ENCODE assay signal across 17 cellular contexts in genomic region chr3:106748471-106748870, GRCh38.
DNase-seq lines count a peak whose midpoint lies in the region; ATAC-seq and TF ChIP-seq lines count a peak whose summit lies in the region.
"Had no signal": no experiment of that assay in that cellular context is flagged by ENCODE, and none has a peak within 500 bp of the region (broad histone marks: within the 10 kb centered on the region; RNA-seq: fewer than 3 reads in every experiment).

No MANE protein-coding gene starts in this region.

- CTCF ChIA-PET in WTC11 (lab: Charles Lee) = no interaction called here

- H2BK5ac ChIP-seq in mesendoderm (ENCODE audit: low read length) = no peak overlapping the region

- no peaks in the 10 kb centered on the region for H3K27me3 ChIP-seq in GM23338 (ENCODE audit: insufficient read depth)
- no peaks in the 10 kb centered on the region for H3K27me3 ChIP-seq in mesendoderm (ENCODE audit: insufficient read depth, low read length, poor library complexity)
- H3K27me3 ChIP-seq in upper lobe of right lung = no peaks in the 10 kb centered on the region
- H3K27me3 ChIP-seq: BLaER1 had no signal

- H4K20me1 ChIP-seq in GM23338 (replicated peaks; ENCODE audit: insufficient read depth) = no peaks in the 10 kb centered on the region
- H4K20me1 ChIP-seq: BLaER1 had no signal

- H3K56ac ChIP-seq in mesendoderm (ENCODE audit: low read length) = no peak overlapping the region

- no peaks in the 10 kb centered on the region for H3K9me3 ChIP-seq in upper lobe of right lung
- H3K9me3 ChIP-seq: BLaER1, Caco-2 had no signal

- H3K27me3 Mint-ChIP-seq in GM23338 (ENCODE audit: insufficient read depth, low read depth, poor library complexity) = no peaks in the 10 kb centered on the region
- H3K27me3 Mint-ChIP-seq in WTC11 (ENCODE audit: low read depth) = no peaks in the 10 kb centered on the region
- H3K27me3 Mint-ChIP-seq: B cell; CD4-positive, CD25-positive, alpha-beta regulatory T cell had no signal

- no CpG with 5 or more reads among the region's 3 CpGs for WGBS in mesendoderm (ENCODE audit: extremely low coverage, insufficient coverage, low lambda C conversion rate)

- no peak overlapping the region for H2BK120ac ChIP-seq in mesendoderm (ENCODE audit: low read depth, low read length)

- no peak overlapping the region for H3K27ac ChIP-seq in GM23338 (ENCODE audit: low read depth)
- H3K27ac ChIP-seq in mesendoderm (ENCODE audit: low read depth, low read length) = no peak overlapping the region
- H3K27ac ChIP-seq in upper lobe of right lung = no peak overlapping the region
- H3K27ac ChIP-seq: BLaER1, C4-2B had no signal

- H3K36me3 Mint-ChIP-seq in GM23338 (ENCODE audit: low read depth) = peaks cover 8% of the 10 kb centered on the region
- H3K36me3 Mint-ChIP-seq in WTC11 = peaks cover 13% of the 10 kb centered on the region
- H3K36me3 Mint-ChIP-seq: CD4-positive, CD25-positive, alpha-beta regulatory T cell; CD8-positive, alpha-beta T cell had no signal

- peaks cover 26% of the 10 kb centered on the region for H3K4me1 Mint-ChIP-seq in GM23338
- peaks cover 35% of the 10 kb centered on the region for H3K4me1 Mint-ChIP-seq in WTC11
- H3K4me1 Mint-ChIP-seq: B cell; CD4-positive, CD25-positive, alpha-beta regulatory T cell had no signal

- no peaks in the 10 kb centered on the region for H3K9me2 ChIP-seq in GM23338 (ENCODE audit: insufficient read depth)

- no peak overlapping the region for H3K4me3 ChIP-seq in GM23338
- no peak overlapping the region for H3K4me3 ChIP-seq in mesendoderm (ENCODE audit: low read length)
- H3K4me3 ChIP-seq in upper lobe of right lung = no peak overlapping the region
- H3K4me3 ChIP-seq: BLaER1 had no signal

- ATAC-seq in GM23338 (no peak), WTC11 (no peak), upper lobe of right lung (no peak)
- ATAC-seq: CD8-positive, alpha-beta T cell had no signal

- H3K4me3 Mint-ChIP-seq in GM23338 (no peak overlapping the region), WTC11 (no peak overlapping the region)
- H3K4me3 Mint-ChIP-seq: B cell; CD4-positive, CD25-positive, alpha-beta regulatory T cell; CD8-positive, alpha-beta T cell had no signal

- H3K18ac ChIP-seq in mesendoderm (ENCODE audit: low read length) = no peak overlapping the region

- no peak overlapping the region for H3K4ac ChIP-seq in mesendoderm (ENCODE audit: low read depth, low read length)

- intact Hi-C loops in upper lobe of right lung (cut with DNase I) = no loop called here

- no peak overlapping the region for H4K8ac ChIP-seq in mesendoderm (ENCODE audit: low read depth, low read length)

- H2AK5ac ChIP-seq in mesendoderm (ENCODE audit: low read length) = no peak overlapping the region

- no peaks in the 10 kb centered on the region for H3K79me1 ChIP-seq in mesendoderm (ENCODE audit: low read length)

- no peak overlapping the region for H3K23ac ChIP-seq in mesendoderm (ENCODE audit: low read length)

- H2BK15ac ChIP-seq in mesendoderm (replicated peaks; ENCODE audit: low read depth) = no peak overlapping the region

- no peaks in the 10 kb centered on the region for H3F3A ChIP-seq in GM23338 (replicated peaks; ENCODE audit: low read depth)

- H3K9ac ChIP-seq in mesendoderm (ENCODE audit: low read length) = no peak overlapping the region
- H3K9ac ChIP-seq: BLaER1 had no signal

- H3K27ac Mint-ChIP-seq in GM23338 = 0 out of 2 replicates have a peak overlapping the region, but pooled peaks have one; percentile 9
- H3K27ac Mint-ChIP-seq in WTC11 = peak overlapping the region; percentile 23; the same call in 1 of the 2 replicates
- H3K27ac Mint-ChIP-seq: B cell; CD4-positive, CD25-positive, alpha-beta regulatory T cell; CD8-positive, alpha-beta T cell had no signal

- POLR2A ChIA-PET in WTC11 (lab: Charles Lee) = no interaction called here

- TF ChIP-seq CTCF in GM23338 (conservative IDR thresholded peaks at IDR 0.05; ENCODE audit: low read depth in 2 of 2) (no peak), WTC11 (IDR thresholded peaks at IDR 0.05) (no peak), upper lobe of right lung (IDR thresholded peaks at IDR 0.05) (no peak)

- peak overlapping the region; percentile 33 for H4K5ac ChIP-seq in mesendoderm (ENCODE audit: low read length)

- H3K9me3 Mint-ChIP-seq in GM23338 = peaks cover 3% of the 10 kb centered on the region; the same call in 1 of the 3 replicates
- H3K9me3 Mint-ChIP-seq in WTC11 = peaks cover 13% of the 10 kb centered on the region
- H3K9me3 Mint-ChIP-seq: CD8-positive, alpha-beta T cell had no signal

- H3K36me3 ChIP-seq in GM23338 (ENCODE audit: insufficient read depth) (no peaks in the 10 kb centered on the region), mesendoderm (ENCODE audit: control insufficient read depth, insufficient read depth, low read length) (no peaks in the 10 kb centered on the region), upper lobe of right lung (no peaks in the 10 kb centered on the region)
- H3K36me3 ChIP-seq: BLaER1 had no signal

- no peak overlapping the region for H2AFZ ChIP-seq in GM23338

- DNase-seq in GM23338 (ENCODE audit: low spot score) (no peak), WTC11 (ENCODE audit: low spot score) (no peak), mesendoderm (no peak), occipital lobe (lab: John Stamatoyannopoulos, UW) (no peak), upper lobe of right lung (no peak)
- no peak for DNase-seq in activated CD4-positive, alpha-beta T cell treated with anti-CD3 and anti-CD28 coated beads, Interleukin-2, amount 50 U/mL, for 48 hours
- DNase-seq: 8988T; Caco-2; CD4-positive, CD25-positive, alpha-beta regulatory T cell; CD8-positive, alpha-beta T cell; DMS153; DND-41; H7; HCEC 1CT had no signal

- H3K4me2 ChIP-seq in GM23338 (peak overlapping the region; percentile 44; the same call in 1 of the 2 replicates), mesendoderm (ENCODE audit: low read length) (no peak overlapping the region)
- H3K4me2 ChIP-seq: BLaER1 had no signal

- H3K79me2 ChIP-seq in GM23338 (replicated peaks; ENCODE audit: insufficient read depth) = no peaks in the 10 kb centered on the region
- H3K79me2 ChIP-seq in mesendoderm (ENCODE audit: control insufficient read depth, insufficient read depth, low read length) = no peaks in the 10 kb centered on the region

- H3K4me1 ChIP-seq in GM23338 (ENCODE audit: insufficient read depth) = peaks cover 37% of the 10 kb centered on the region
- no peaks in the 10 kb centered on the region for H3K4me1 ChIP-seq in mesendoderm (ENCODE audit: control insufficient read depth, low read depth, low read length)
- no peaks in the 10 kb centered on the region for H3K4me1 ChIP-seq in upper lobe of right lung
- H3K4me1 ChIP-seq: BLaER1, Caco-2 had no signal

TF ChIP-seq in GM23338, 12 proteins besides CTCF, POLR2A, EP300 and RAD21 (continues in another document):
- TF ChIP-seq POLR2AphosphoS5 (IDR thresholded peaks at IDR 0.05; ENCODE audit: low read depth) = no peak
- TF ChIP-seq, protein P1, sequence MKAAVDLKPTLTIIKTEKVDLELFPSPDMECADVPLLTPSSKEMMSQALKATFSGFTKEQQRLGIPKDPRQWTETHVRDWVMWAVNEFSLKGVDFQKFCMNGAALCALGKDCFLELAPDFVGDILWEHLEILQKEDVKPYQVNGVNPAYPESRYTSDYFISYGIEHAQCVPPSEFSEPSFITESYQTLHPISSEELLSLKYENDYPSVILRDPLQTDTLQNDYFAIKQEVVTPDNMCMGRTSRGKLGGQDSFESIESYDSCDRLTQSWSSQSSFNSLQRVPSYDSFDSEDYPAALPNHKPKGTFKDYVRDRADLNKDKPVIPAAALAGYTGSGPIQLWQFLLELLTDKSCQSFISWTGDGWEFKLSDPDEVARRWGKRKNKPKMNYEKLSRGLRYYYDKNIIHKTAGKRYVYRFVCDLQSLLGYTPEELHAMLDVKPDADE (IDR thresholded peaks at IDR 0.05) = no peak
- TF ChIP-seq JUNB (IDR thresholded peaks at IDR 0.05; ENCODE audit: unreplicated experiment) = no peak

TF ChIP-seq in WTC11, 78 proteins besides CTCF, POLR2A, EP300 and RAD21:
- TF ChIP-seq, protein P2, sequence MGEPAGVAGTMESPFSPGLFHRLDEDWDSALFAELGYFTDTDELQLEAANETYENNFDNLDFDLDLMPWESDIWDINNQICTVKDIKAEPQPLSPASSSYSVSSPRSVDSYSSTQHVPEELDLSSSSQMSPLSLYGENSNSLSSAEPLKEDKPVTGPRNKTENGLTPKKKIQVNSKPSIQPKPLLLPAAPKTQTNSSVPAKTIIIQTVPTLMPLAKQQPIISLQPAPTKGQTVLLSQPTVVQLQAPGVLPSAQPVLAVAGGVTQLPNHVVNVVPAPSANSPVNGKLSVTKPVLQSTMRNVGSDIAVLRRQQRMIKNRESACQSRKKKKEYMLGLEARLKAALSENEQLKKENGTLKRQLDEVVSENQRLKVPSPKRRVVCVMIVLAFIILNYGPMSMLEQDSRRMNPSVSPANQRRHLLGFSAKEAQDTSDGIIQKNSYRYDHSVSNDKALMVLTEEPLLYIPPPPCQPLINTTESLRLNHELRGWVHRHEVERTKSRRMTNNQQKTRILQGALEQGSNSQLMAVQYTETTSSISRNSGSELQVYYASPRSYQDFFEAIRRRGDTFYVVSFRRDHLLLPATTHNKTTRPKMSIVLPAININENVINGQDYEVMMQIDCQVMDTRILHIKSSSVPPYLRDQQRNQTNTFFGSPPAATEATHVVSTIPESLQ (CRISPR knock-in tag; IDR thresholded peaks at IDR 0.05) = no peak
- no peak for TF ChIP-seq ZNF416 (CRISPR knock-in tag; IDR thresholded peaks at IDR 0.05)
